ENCODE assay signal across 17 cellular contexts in the genomic region with DNA sequence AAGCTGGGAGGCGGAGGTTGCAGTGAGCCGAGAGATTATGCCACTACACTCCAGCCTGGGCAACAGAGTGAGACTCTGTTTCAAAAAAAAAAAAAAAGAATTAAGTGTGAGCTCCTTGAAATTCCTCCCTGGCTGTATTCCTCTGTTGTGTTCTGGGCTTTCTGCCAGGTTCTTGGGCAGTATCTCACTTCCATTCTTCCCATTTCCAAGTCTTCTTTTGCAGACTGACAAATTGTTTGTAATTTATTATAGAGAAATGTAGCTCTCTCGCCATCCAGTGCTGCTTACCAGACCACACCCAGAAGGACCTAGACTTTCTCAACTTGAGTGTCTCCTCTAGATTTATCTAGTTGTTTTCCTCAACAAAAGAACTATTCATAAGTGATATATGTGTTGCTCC.
A peak's percentile ranks its signal among the peaks of the same experiment; 100 is the strongest.
DNase-seq lines count a peak whose midpoint lies in the region; ATAC-seq and TF ChIP-seq lines count a peak whose summit lies in the region.
"Had no signal": no experiment of that assay in that cellular context is flagged by ENCODE, and none has a peak within 500 bp of the region (broad histone marks: within the 10 kb centered on the region; RNA-seq: fewer than 3 reads in every experiment).

No MANE protein-coding gene starts in this region.

- H3K27ac Mint-ChIP-seq in activated CD4-positive, alpha-beta T cell treated with anti-CD3 and anti-CD28 coated beads, Interleukin-2, amount 10 ng/mL, durations not matched to agents 24 days and 14 days, result no peak overlapping the region
- H3K27ac Mint-ChIP-seq: dendritic cell treated with granulocyte-macrophage colony-stimulating factor and Interleukin-4, amounts not matched to agents 40 ng/mL and 50 ng/mL, for 4 days had no signal

- DNase-seq in H4 (ENCODE audit: low spot score) (peak; percentile 29), SK-N-MC (ENCODE audit: low read depth, low spot score) (no peak), fibroblast of villous mesenchyme (ENCODE audit: low read depth) (peak; percentile 83), skeletal muscle cell (ENCODE audit: low read depth) (peak; percentile 70), transverse colon (no peak), cerebellar nuclear complex (lab: John Stamatoyannopoulos, UW) (no peak)
- no peak for DNase-seq in activated CD4-positive, alpha-beta T cell treated with anti-CD3 and anti-CD28 coated beads, Interleukin-2, amount 10 ng/mL, durations not matched to agents 24 days and 14 days
- DNase-seq: activated gamma-delta T cell; DMS153; NCI-H748 treated with DMSO at 0.1 percent for 48 hours; posterior cingulate gyrus; stimulated activated CD4-positive, alpha-beta T cell treated with anti-CD3 and anti-CD28 coated beads, Interleukin-4, amount 100 ng/mL, for 4 hours; stomach had no signal

- H3K4me3 ChIP-seq in SK-N-MC (peak overlapping the region; percentile 16; the same call in 1 of the 2 replicates), fibroblast of villous mesenchyme (ENCODE audit: low read depth, low read length) (no peak overlapping the region), skeletal muscle cell (ENCODE audit: low read depth, low read length) (no peak overlapping the region), transverse colon (no peak overlapping the region)
- H3K4me3 ChIP-seq: SJCRH30, stomach had no signal

- in situ Hi-C loops in transverse colon (cut with MboI; ENCODE audit: low pct_ligation_motif_present in 1 of 4, low pct_unique_long_range_greater_than_20kb in 1 of 4, low sequenced_read_pairs in 3 of 4), result no loop called here

- H3K9ac ChIP-seq in SK-N-MC (ENCODE audit: insufficient read length), result no peak overlapping the region

- no peak for ATAC-seq in GM19467 (IDR thresholded peaks at IDR 0.05; ENCODE audit: unreplicated experiment)
- ATAC-seq: activated CD4-positive, CD25-positive, alpha-beta regulatory T cell treated with anti-CD3 and anti-CD28 coated beads, Interleukin-2, amount 50 U/mL, for 24 hours had no signal

- no peak for TF ChIP-seq EP300 in transverse colon (IDR thresholded peaks at IDR 0.05; ENCODE audit: low read depth)

- H3K9me3 ChIP-seq in SK-N-MC (ENCODE audit: low read depth, low read length), result no peaks in the 10 kb centered on the region
- H3K9me3 ChIP-seq in transverse colon, result no peaks in the 10 kb centered on the region
- H3K9me3 ChIP-seq: SJCRH30, stomach had no signal

- H3K4me3 Mint-ChIP-seq in activated CD4-positive, alpha-beta T cell treated with anti-CD3 and anti-CD28 coated beads, Interleukin-2, amount 10 ng/mL, durations not matched to agents 24 days and 14 days, result no peak overlapping the region
- H3K4me3 Mint-ChIP-seq: dendritic cell treated with granulocyte-macrophage colony-stimulating factor and Interleukin-4, amounts not matched to agents 40 ng/mL and 50 ng/mL, for 4 days had no signal

- no peaks in the 10 kb centered on the region for H3K27me3 Mint-ChIP-seq in activated CD4-positive, alpha-beta T cell treated with anti-CD3 and anti-CD28 coated beads, Interleukin-2, amount 10 ng/mL, durations not matched to agents 24 days and 14 days
- H3K27me3 Mint-ChIP-seq: dendritic cell treated with granulocyte-macrophage colony-stimulating factor and Interleukin-4, amounts not matched to agents 40 ng/mL and 50 ng/mL, for 4 days had no signal

- no peaks in the 10 kb centered on the region for H3K4me1 Mint-ChIP-seq in activated CD4-positive, alpha-beta T cell treated with anti-CD3 and anti-CD28 coated beads, Interleukin-2, amount 10 ng/mL, durations not matched to agents 24 days and 14 days

- TF ChIP-seq POLR2A in transverse colon (IDR thresholded peaks at IDR 0.05), result no peak

- 50 to 74% methylated on average over 1 to 3 of the region's 3 CpGs for WGBS in transverse colon (ENCODE audit: low coverage in 1 of 2), 2 donors

- intact Hi-C loops in transverse colon (cut with DNase I; ENCODE audit: low total_unique reads), result no loop called here
- intact Hi-C loops in activated CD4-positive, alpha-beta T cell treated with anti-CD3 and anti-CD28 coated beads, Interleukin-2, amount 10 ng/mL, durations not matched to agents 24 days and 14 days (cut with micrococcal nuclease), result no loop called here

- H3K36me3 ChIP-seq in SK-N-MC (ENCODE audit: insufficient read depth, low read length) (no peaks in the 10 kb centered on the region), transverse colon (no peaks in the 10 kb centered on the region)
- H3K36me3 ChIP-seq: SJCRH30, stomach had no signal

- no peaks in the 10 kb centered on the region for H3K4me1 ChIP-seq in transverse colon
- H3K4me1 ChIP-seq: SJCRH30 had no signal

- TF ChIP-seq CTCF in fibroblast of villous mesenchyme (IDR thresholded peaks at IDR 0.05; ENCODE audit: insufficient read depth, low read depth, low read length), result no peak
- TF ChIP-seq CTCF in transverse colon (IDR thresholded peaks at IDR 0.05), result no peak

- H3K9me3 Mint-ChIP-seq in activated CD4-positive, alpha-beta T cell treated with anti-CD3 and anti-CD28 coated beads, Interleukin-2, amount 10 ng/mL, durations not matched to agents 24 days and 14 days, result no peaks in the 10 kb centered on the region

- no peaks in the 10 kb centered on the region for H3K36me3 Mint-ChIP-seq in activated CD4-positive, alpha-beta T cell treated with anti-CD3 and anti-CD28 coated beads, Interleukin-2, amount 10 ng/mL, durations not matched to agents 24 days and 14 days (ENCODE audit: low read depth)

- no peaks in the 10 kb centered on the region for H3K27me3 ChIP-seq in transverse colon
- H3K27me3 ChIP-seq: SJCRH30, stomach had no signal

- peak overlapping the region; percentile 64; the same call in 1 of the 2 replicates for H3K27ac ChIP-seq in SK-N-MC
- no peak overlapping the region for H3K27ac ChIP-seq in transverse colon
- H3K27ac ChIP-seq: SJCRH30, stomach had no signal

Comparison
In these comparisons a context has a peak if more than half of its experiments do, and no peak if none do; other contexts are left out.
1. DNase-seq: peak in H4 (single experiment), fibroblast of villous mesenchyme (single experiment) and skeletal muscle cell (single experiment); none in SK-N-MC (single experiment), transverse colon (single experiment), cerebellar nuclear complex (0 of 2) and activated CD4-positive, alpha-beta T cell treated with anti-CD3 and anti-CD28 coated beads, Interleukin-2, amount 10 ng/mL, durations not matched to agents 24 days and 14 days (single experiment).